ENCODE assay signal across 27 cellular contexts in the genomic region with DNA sequence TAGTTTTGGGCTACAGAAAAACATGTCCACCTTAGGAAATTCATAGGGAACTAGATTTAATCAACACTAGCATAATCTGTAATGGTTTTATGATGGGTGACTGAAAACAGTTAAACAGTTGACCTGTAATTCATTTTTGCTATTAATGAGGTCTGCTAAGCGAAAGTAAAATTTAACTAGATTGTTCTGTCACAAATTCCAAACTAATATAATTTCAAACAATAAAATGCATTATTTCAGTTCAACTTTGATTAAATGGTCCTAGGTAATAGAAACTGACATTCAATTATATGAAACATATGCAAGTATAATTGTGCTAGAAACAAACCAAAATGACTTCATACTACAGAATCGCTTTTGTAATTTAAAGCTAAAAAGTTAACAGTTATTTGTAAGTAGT.
"Had no signal": no experiment of that assay in that cellular context is flagged by ENCODE, and none has a peak within 500 bp of the region (broad histone marks: within the 10 kb centered on the region; RNA-seq: fewer than 3 reads in every experiment).

No MANE protein-coding gene starts in this region.

- H3K4me3 ChIP-seq: neural progenitor cell, ovary, psoas muscle, right lobe of liver, skin epidermis, smooth muscle cell, spleen, stomach, thoracic aorta, thyroid gland, tibial nerve, upper lobe of left lung, vagina had no signal

- H3K27ac ChIP-seq: neural progenitor cell, ovary, parathyroid adenoma, psoas muscle, right lobe of liver, skin epidermis, spleen, stomach, thoracic aorta, thyroid gland, tibial nerve, upper lobe of left lung, vagina had no signal

- H3K79me2 ChIP-seq: parathyroid adenoma had no signal

- H3K4me1 ChIP-seq: neural progenitor cell, parathyroid adenoma had no signal

- H3K27me3 ChIP-seq: neural progenitor cell, ovary, right lobe of liver, spleen, stomach, thyroid gland, tibial nerve, upper lobe of left lung, vagina had no signal

- H3K9ac ChIP-seq: neural progenitor cell, parathyroid adenoma had no signal

- FAIRE-seq: urothelium cell line had no signal

- H3K36me3 ChIP-seq: ovary had no signal

- H3K9me3 ChIP-seq: ovary, psoas muscle, right lobe of liver, spleen, stomach, thoracic aorta, thyroid gland, tibial nerve, upper lobe of left lung, vagina had no signal

- DNase-seq: natural killer cell; occipital lobe; ovary; posterior cingulate gyrus; psoas muscle; right cardiac atrium; right lobe of liver; spleen; stimulated activated CD4-positive, alpha-beta T cell treated with anti-CD3 and anti-CD28 coated beads, Interleukin-12 subunit alpha, Interleukin-12 subunit beta, amount 100 ng/mL, for 4 hours; stimulated activated CD4-positive, alpha-beta T cell treated with anti-CD3 and anti-CD28 coated beads, Interleukin-2, amount 100 ng/mL, for 24 hours; stimulated activated CD4-positive, alpha-beta T cell treated with anti-CD3 and anti-CD28 coated beads, Interleukin-2, amount 100 ng/mL, for 48 hours; stimulated activated CD4-positive, alpha-beta T cell treated with anti-CD3 and anti-CD28 coated beads, Interleukin-4, amount 100 ng/mL, for 24 hours; stimulated activated naive B cell treated with anti-CD40 and anti-IgM and Interleukin-4, amounts not matched to agents 10 μg/mL and 1 μg/mL and 100 μg/mL, for 72 hours; stimulated activated naive CD4-positive, alpha-beta T cell treated with Interleukin-2 at 50 U/mL for 16 hours; stomach; thyroid gland; trophoblast cell; upper lobe of left lung had no signal

- ATAC-seq: natural killer cell; psoas muscle; right cardiac atrium; right lobe of liver; stimulated activated effector memory CD8-positive, alpha-beta T cell treated with anti-CD3 and anti-CD28 coated beads, Interleukin-12 subunit alpha, Interleukin-12 subunit beta, amount 100 ng/mL, for 72 hours; stimulated activated naive B cell treated with anti-CD40 and anti-IgM and Interleukin-4, amounts not matched to agents 10 μg/mL and 1 μg/mL and 100 μg/mL, for 72 hours had no signal

- H3K4me2 ChIP-seq: neural progenitor cell, smooth muscle cell had no signal

- H2AFZ ChIP-seq: neural progenitor cell, parathyroid adenoma had no signal
